ENCODE assay signal across 24 cellular contexts in genomic region chr9:76464706-76465105, GRCh38.
"Had no signal": no experiment of that assay in that cellular context is flagged by ENCODE, and none has a peak within 500 bp of the region (broad histone marks: within the 10 kb centered on the region; RNA-seq: fewer than 3 reads in every experiment).

No MANE protein-coding gene starts in this region.

- ATAC-seq: activated CD4-positive, CD25-positive, alpha-beta regulatory T cell treated with anti-CD3 and anti-CD28 coated beads, Interleukin-2, amount 50 U/mL, for 24 hours; gastrocnemius medialis; left ventricle myocardium superior; mucosa of descending colon; right cardiac atrium; stimulated activated naive CD8-positive, alpha-beta T cell treated with anti-CD3 and anti-CD28 coated beads, Interleukin-15, Interleukin-2, amounts not matched to agents 100 U/mL and 50 U/mL, for 24 hours had no signal

- H3K4me3 Mint-ChIP-seq: activated naive CD4-positive, alpha-beta T cell treated with anti-CD3 and anti-CD28 coated beads, Interleukin-2, amount 10 ng/mL, durations not matched to agents 7 days and 5 days; activated naive CD8-positive, alpha-beta T cell treated with anti-CD3 and anti-CD28 coated beads, Interleukin-2, amount 10 ng/mL, durations not matched to agents 7 days and 5 days; activated T-helper 1 cell treated with anti-CD3 and anti-CD28 coated beads, Interleukin-12 subunit alpha, Interleukin-12 subunit beta, Interleukin-2, Interleukin-4 antibody, amounts not matched to agents 30 ng/mL and 10 ng/mL and 1 ng/mL, durations not matched to agents 14 hours and 24 hours and 36 hours; nephron had no signal

- H3K27me3 ChIP-seq: testis, transverse colon had no signal

- H3K36me3 ChIP-seq: gastrocnemius medialis, transverse colon, WERI-Rb-1 had no signal

- H3K4me3 ChIP-seq: gastrocnemius medialis, mucosa of descending colon, testis, transverse colon had no signal

- DNase-seq: activated CD4-positive, alpha-beta T cell treated with anti-CD3 and anti-CD28 coated beads for 48 hours; activated CD4-positive, alpha-beta T cell treated with anti-CD3 and anti-CD28 coated beads, Interleukin-2, amount 50 U/mL, for 48 hours; activated CD8-positive, alpha-beta memory T cell treated with anti-CD3 and anti-CD28 coated beads for 24 hours; activated gamma-delta T cell; activated naive CD4-positive, alpha-beta T cell treated with anti-CD3 and anti-CD28 coated beads, Interleukin-2, amount 10 ng/mL, durations not matched to agents 7 days and 5 days; activated naive CD8-positive, alpha-beta T cell treated with anti-CD3 and anti-CD28 coated beads, Interleukin-2, amount 10 ng/mL, durations not matched to agents 7 days and 5 days; activated T-cell treated with anti-CD3 and anti-CD28 coated beads, Interleukin-2, amount 50 U/mL, for 1 hour; amygdala; caudate nucleus; gastrocnemius medialis; glutamatergic neuron; left cardiac atrium; left ventricle myocardium superior; mucosa of descending colon; right cardiac atrium; stimulated activated CD4-positive, alpha-beta T cell treated with anti-CD3 and anti-CD28 coated beads, Interleukin-4, amount 100 ng/mL, for 1 hour; stimulated activated naive CD8-positive, alpha-beta T cell treated with anti-CD3 and anti-CD28 coated beads, Interleukin-15, Interleukin-2, amounts not matched to agents 100 U/mL and 50 U/mL, for 24 hours; T-helper 9 cell; testis; transverse colon; WERI-Rb-1 had no signal

- H3K27ac Mint-ChIP-seq: activated naive CD4-positive, alpha-beta T cell treated with anti-CD3 and anti-CD28 coated beads, Interleukin-2, amount 10 ng/mL, durations not matched to agents 7 days and 5 days; activated naive CD8-positive, alpha-beta T cell treated with anti-CD3 and anti-CD28 coated beads, Interleukin-2, amount 10 ng/mL, durations not matched to agents 7 days and 5 days; activated T-helper 1 cell treated with anti-CD3 and anti-CD28 coated beads, Interleukin-12 subunit alpha, Interleukin-12 subunit beta, Interleukin-2, Interleukin-4 antibody, amounts not matched to agents 30 ng/mL and 10 ng/mL and 1 ng/mL, durations not matched to agents 14 hours and 24 hours and 36 hours; nephron had no signal

- H3K4me1 ChIP-seq: gastrocnemius medialis had no signal

- H3K9me3 ChIP-seq: gastrocnemius medialis, mucosa of descending colon, testis, transverse colon had no signal

- H3K36me3 Mint-ChIP-seq: activated naive CD4-positive, alpha-beta T cell treated with anti-CD3 and anti-CD28 coated beads, Interleukin-2, amount 10 ng/mL, durations not matched to agents 7 days and 5 days had no signal

- H3K9me3 Mint-ChIP-seq: activated naive CD4-positive, alpha-beta T cell treated with anti-CD3 and anti-CD28 coated beads, Interleukin-2, amount 10 ng/mL, durations not matched to agents 7 days and 5 days; activated naive CD8-positive, alpha-beta T cell treated with anti-CD3 and anti-CD28 coated beads, Interleukin-2, amount 10 ng/mL, durations not matched to agents 7 days and 5 days; activated T-helper 1 cell treated with anti-CD3 and anti-CD28 coated beads, Interleukin-12 subunit alpha, Interleukin-12 subunit beta, Interleukin-2, Interleukin-4 antibody, amounts not matched to agents 30 ng/mL and 10 ng/mL and 1 ng/mL, durations not matched to agents 14 hours and 24 hours and 36 hours; nephron had no signal

- H3K27ac ChIP-seq: gastrocnemius medialis, testis, transverse colon, WERI-Rb-1 had no signal
